In the genomic region with DNA sequence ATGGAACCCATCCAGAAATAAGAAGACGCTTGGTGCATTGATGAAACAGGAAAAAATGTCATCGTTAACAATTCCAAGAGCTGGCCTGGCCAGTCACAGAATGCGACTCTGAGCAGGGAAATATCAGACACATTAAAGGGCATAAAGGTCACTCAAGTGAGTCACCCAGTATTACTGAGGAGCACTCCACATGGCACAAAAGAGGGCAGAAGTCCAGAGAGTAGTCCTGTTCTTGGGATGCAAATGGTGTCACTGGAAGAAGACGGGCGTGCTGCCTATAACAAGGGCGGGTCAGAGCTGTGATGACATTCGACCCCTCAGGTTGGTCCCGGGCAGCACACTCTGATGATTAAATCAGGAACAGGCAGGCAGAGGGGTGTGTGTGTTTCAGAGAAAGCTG, we compare ENCODE assay signal across 22 cellular contexts.
"Had no signal": no experiment of that assay in that cellular context is flagged by ENCODE, and none has a peak within 500 bp of the region (broad histone marks: within the 10 kb centered on the region; RNA-seq: fewer than 3 reads in every experiment).

No MANE protein-coding gene starts in this region.

- H3K36me3 Mint-ChIP-seq: activated naive CD4-positive, alpha-beta T cell treated with anti-CD3 and anti-CD28 coated beads, Interleukin-2, amount 50 U/mL, for 24 hours had no signal

- H3K9me3 Mint-ChIP-seq: activated naive CD4-positive, alpha-beta T cell treated with anti-CD3 and anti-CD28 coated beads, Interleukin-2, amount 50 U/mL, for 24 hours; T-helper 1 cell treated with Interleukin-12 subunit alpha and Interleukin-12 subunit beta and Interleukin-4 antibody, amounts not matched to agents 30 μg/mL and 1 μg/mL, for 36 hours had no signal

- H3K27me3 Mint-ChIP-seq: activated naive CD4-positive, alpha-beta T cell treated with anti-CD3 and anti-CD28 coated beads, Interleukin-2, amount 50 U/mL, for 24 hours had no signal

- H3K27ac ChIP-seq: brain microvascular endothelial cell had no signal

- H3K27me3 ChIP-seq: brain microvascular endothelial cell, MG63 had no signal

- ATAC-seq: activated CD8-positive, alpha-beta T cell treated with anti-CD3 and anti-CD28 coated beads, Interleukin-2, amount 10 ng/mL, durations not matched to agents 7 days and 5 days; PC-3 had no signal

- H3K27ac Mint-ChIP-seq: activated CD8-positive, alpha-beta T cell treated with anti-CD3 and anti-CD28 coated beads, Interleukin-2, amount 10 ng/mL, durations not matched to agents 7 days and 5 days; activated naive CD4-positive, alpha-beta T cell treated with anti-CD3 and anti-CD28 coated beads, Interleukin-2, amount 50 U/mL, for 24 hours; T-helper 1 cell treated with Interleukin-12 subunit alpha and Interleukin-12 subunit beta and Interleukin-4 antibody, amounts not matched to agents 30 μg/mL and 1 μg/mL, for 36 hours had no signal

- H3K36me3 ChIP-seq: brain microvascular endothelial cell, MG63 had no signal

- H3K4me3 ChIP-seq: MG63 had no signal

- DNase-seq: activated CD4-positive, alpha-beta T cell treated with anti-CD3 and anti-CD28 coated beads for 48 hours; activated CD4-positive, alpha-beta T cell treated with anti-CD3 and anti-CD28 coated beads, Interleukin-2, amount 50 U/mL, for 4 hours; activated CD4-positive, CD25-positive, alpha-beta regulatory T cell treated with anti-CD3 and anti-CD28 coated beads, Interleukin-2, amount 50 U/mL, for 72 hours; activated CD8-positive, alpha-beta memory T cell treated with anti-CD3 and anti-CD28 coated beads, Interleukin-2, amount 50 U/mL, for 48 hours; activated CD8-positive, alpha-beta T cell treated with anti-CD3 and anti-CD28 coated beads, Interleukin-2, amount 10 ng/mL, durations not matched to agents 7 days and 5 days; activated effector memory CD4-positive, alpha-beta T cell treated with Interleukin-2 at 50 U/mL for 16 hours; activated naive CD4-positive, alpha-beta T cell; activated T-cell treated with anti-CD3 and anti-CD28 coated beads, Interleukin-2, amount 50 U/mL, for 1 hour; brain microvascular endothelial cell; MG63; NCI-H1105; NCI-H1436; NCI-H187; NCI-H2081; NCI-H510A treated with DMSO at 0.1 percent for 48 hours; NCI-H69; NK-92 treated with Interleukin-12 subunit alpha and Interleukin-12 subunit beta, amount 100 ng/mL, for 24 hours; PC-3; SHP77 treated with DMSO at 0.1 percent for 48 hours had no signal

- H3K4me3 Mint-ChIP-seq: activated CD8-positive, alpha-beta T cell treated with anti-CD3 and anti-CD28 coated beads, Interleukin-2, amount 10 ng/mL, durations not matched to agents 7 days and 5 days; activated naive CD4-positive, alpha-beta T cell treated with anti-CD3 and anti-CD28 coated beads, Interleukin-2, amount 50 U/mL, for 24 hours; T-helper 1 cell treated with Interleukin-12 subunit alpha and Interleukin-12 subunit beta and Interleukin-4 antibody, amounts not matched to agents 30 μg/mL and 1 μg/mL, for 36 hours had no signal

- FAIRE-seq: astrocyte had no signal

- H3K9me3 ChIP-seq: MG63 had no signal
